In the genomic region with DNA sequence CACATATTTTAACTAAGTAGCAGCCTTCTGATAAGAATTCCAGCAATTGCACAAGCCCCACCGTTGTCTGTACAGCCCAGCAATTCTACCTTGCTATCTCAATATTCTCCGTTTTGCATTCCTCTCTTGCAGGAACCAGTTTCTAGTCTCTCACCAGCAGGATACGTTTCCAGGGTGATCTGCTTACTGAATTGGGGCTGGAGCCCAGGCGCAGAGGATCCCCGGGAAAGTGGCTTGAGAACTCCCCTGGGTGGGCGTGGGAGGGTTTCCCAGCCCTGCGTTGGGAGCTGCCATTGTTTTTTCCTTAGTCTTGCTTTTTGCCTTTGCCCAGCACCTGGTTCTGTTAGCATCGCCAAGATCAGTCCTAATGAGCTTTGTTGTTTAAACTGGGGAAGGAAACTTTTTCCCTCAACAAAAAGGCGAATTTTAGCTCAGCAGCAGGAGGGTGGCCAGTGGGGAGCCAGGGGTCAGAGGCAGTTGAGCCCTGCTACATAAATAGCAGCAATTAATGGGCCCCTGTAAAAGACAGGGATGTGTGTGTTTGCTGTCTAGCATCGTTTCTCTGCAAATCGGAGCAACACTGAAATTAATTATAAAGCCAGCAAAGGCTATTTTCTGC, we compare ENCODE assay signal across 1 cellular context.
TF ChIP-seq lines count a peak whose summit lies in the region.

No MANE protein-coding gene starts in this region.

TF ChIP-seq in SK-N-SH treated with all-trans-retinoic acid at 6 μM for 48 hours, 23 proteins besides CTCF, POLR2A, EP300 and RAD21 (continued from another document):
- TF ChIP-seq, protein P1, sequence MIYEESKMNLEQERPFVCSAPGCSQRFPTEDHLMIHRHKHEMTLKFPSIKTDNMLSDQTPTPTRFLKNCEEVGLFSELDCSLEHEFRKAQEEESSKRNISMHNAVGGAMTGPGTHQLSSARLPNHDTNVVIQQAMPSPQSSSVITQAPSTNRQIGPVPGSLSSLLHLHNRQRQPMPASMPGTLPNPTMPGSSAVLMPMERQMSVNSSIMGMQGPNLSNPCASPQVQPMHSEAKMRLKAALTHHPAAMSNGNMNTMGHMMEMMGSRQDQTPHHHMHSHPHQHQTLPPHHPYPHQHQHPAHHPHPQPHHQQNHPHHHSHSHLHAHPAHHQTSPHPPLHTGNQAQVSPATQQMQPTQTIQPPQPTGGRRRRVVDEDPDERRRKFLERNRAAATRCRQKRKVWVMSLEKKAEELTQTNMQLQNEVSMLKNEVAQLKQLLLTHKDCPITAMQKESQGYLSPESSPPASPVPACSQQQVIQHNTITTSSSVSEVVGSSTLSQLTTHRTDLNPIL (CRISPR knock-in tag; IDR thresholded peaks at IDR 0.05; ENCODE audit: low read depth): no peak
